Comparison of ENCODE assay signal across 10 cellular contexts in the genomic region with DNA sequence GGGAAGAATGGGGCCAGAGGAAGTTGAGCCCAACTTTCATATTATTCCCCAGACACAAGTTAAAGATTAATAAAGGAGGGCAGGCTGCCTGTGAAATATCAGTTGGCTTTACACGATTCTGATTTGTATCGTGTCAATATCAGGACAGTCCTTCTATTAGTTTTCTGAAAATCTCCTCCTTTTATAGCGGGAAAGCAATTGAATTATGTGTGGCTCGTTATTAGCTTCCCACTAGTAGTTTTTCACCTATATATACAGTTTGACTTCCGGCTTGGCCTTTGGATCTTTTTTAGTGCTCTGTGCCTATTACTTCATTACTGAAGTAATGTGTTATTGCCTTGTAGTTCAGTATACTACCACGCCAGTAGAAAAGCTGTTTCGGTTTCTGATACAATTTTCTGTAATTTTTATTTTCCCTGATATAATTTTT. TPM values are rescaled to one million over a fixed set of nuclear protein-coding genes. Genes with fewer than 3 reads are reported as not detected.
DNase-seq lines count a peak whose midpoint lies in the region; ATAC-seq and TF ChIP-seq lines count a peak whose summit lies in the region.
"Had no signal": no experiment of that assay in that cellular context is flagged by ENCODE, and none has a peak within 500 bp of the region (broad histone marks: within the 10 kb centered on the region; RNA-seq: fewer than 3 reads in every experiment).

No MANE protein-coding gene starts in this region.

- no peak overlapping the region for H2BK15ac ChIP-seq in mesendoderm (replicated peaks; ENCODE audit: low read depth)

- peak overlapping the region; percentile 81 for H3K9ac ChIP-seq in mesendoderm (ENCODE audit: low read length)

- peaks cover 6% of the 10 kb centered on the region for H3K79me1 ChIP-seq in mesendoderm (ENCODE audit: low read length)

- H2AK5ac ChIP-seq in mesendoderm (ENCODE audit: low read length): no peak overlapping the region

- DNase-seq in right atrium auricular region (ENCODE audit: low spot score) (no peak), Right ventricle myocardium inferior (ENCODE audit: missing footprints) (no peak), breast epithelium (ENCODE audit: low spot score in 2 of 2) (no peak), mesendoderm (no peak), aorta (no peak), posterior cingulate gyrus (no peak)
- DNase-seq in NK-92 treated with Interleukin-12 subunit alpha and Interleukin-12 subunit beta, amount 100 ng/mL, for 24 hours (lab: John Stamatoyannopoulos, UW): no peak
- DNase-seq: NCI-H146; stimulated activated naive B cell treated with anti-CD40 and anti-IgM and Interleukin-4, amounts not matched to agents 10 μg/mL and 1 μg/mL and 100 μg/mL, for 72 hours had no signal

- no peak overlapping the region for H2BK5ac ChIP-seq in mesendoderm (ENCODE audit: low read length)

- peaks cover 0 to 11% of the 10 kb centered on the region in 2 donors for H3K4me1 ChIP-seq in right atrium auricular region
- H3K4me1 ChIP-seq in breast epithelium: peaks cover 0 to 6% of the 10 kb centered on the region in 2 donors
- peaks cover 4% of the 10 kb centered on the region for H3K4me1 ChIP-seq in mesendoderm (ENCODE audit: control insufficient read depth, low read depth, low read length)
- peaks cover 0 to 4% of the 10 kb centered on the region in 2 donors for H3K4me1 ChIP-seq in aorta (ENCODE audit: control insufficient read depth in 1 of 2, insufficient read depth in 2 of 2, low read length in 2 of 2)

- H3K23ac ChIP-seq in mesendoderm (ENCODE audit: low read length): no peak overlapping the region

- H3K18ac ChIP-seq in mesendoderm (ENCODE audit: low read length): no peak overlapping the region

- TF ChIP-seq CTCF in right atrium auricular region (IDR thresholded peaks at IDR 0.05) (no peak), breast epithelium (IDR thresholded peaks at IDR 0.05) (no peak)

- H3K36me3 ChIP-seq in right atrium auricular region (peaks cover 44% of the 10 kb centered on the region), breast epithelium (no peaks in the 10 kb centered on the region), mesendoderm (ENCODE audit: control insufficient read depth, insufficient read depth, low read length) (no peaks in the 10 kb centered on the region), aorta (ENCODE audit: control insufficient read depth in 1 of 2, insufficient read depth in 2 of 2, low read length in 1 of 2) (peaks cover 0 to 2% of the 10 kb centered on the region in 2 donors)

- H3K56ac ChIP-seq in mesendoderm (ENCODE audit: low read length): peak overlapping the region; percentile 47

- TF ChIP-seq POLR2A in breast epithelium (IDR thresholded peaks at IDR 0.05): no peak

- H4K8ac ChIP-seq in mesendoderm (ENCODE audit: low read depth, low read length): no peak overlapping the region

- H3K27me3 ChIP-seq in right atrium auricular region (no peaks in the 10 kb centered on the region), breast epithelium (no peaks in the 10 kb centered on the region), mesendoderm (ENCODE audit: insufficient read depth, low read length, poor library complexity) (no peaks in the 10 kb centered on the region), aorta (ENCODE audit: control insufficient read depth in 1 of 2, insufficient read depth in 2 of 2, low read length in 1 of 2) (no peaks in the 10 kb centered on the region)

- intact Hi-C loops in Right ventricle myocardium inferior (cut with DNase I) (loop anchor here (2.0 to 10.0 kb wide), 4 partner anchors 45 to 249 kb away; partner anchors contain the start of gene SMARCAD1), breast epithelium (cut with DNase I; ENCODE audit: low total_unique reads) (no loop called here), aorta (cut with DNase I) (loop anchor here (5.0 kb wide), 2 partner anchors 129 to 139 kb away; no protein-coding TSS in a partner anchor), posterior cingulate gyrus (cut with DNase I) (loop anchor here (5.0 kb wide), 1 partner anchor 124 kb away; no protein-coding TSS in a partner anchor)

- H3K27ac ChIP-seq in right atrium auricular region: peak overlapping the region; percentile 98 to 99
- peak overlapping the region; percentile 94 to 99 for H3K27ac ChIP-seq in breast epithelium
- no peak overlapping the region for H3K27ac ChIP-seq in mesendoderm (ENCODE audit: low read depth, low read length)
- peak overlapping the region; percentile 12 to 52 for H3K27ac ChIP-seq in aorta (ENCODE audit: low read depth in 1 of 2, low read length in 2 of 2)

- H3K4me3 ChIP-seq in right atrium auricular region (peak overlapping the region; percentile 98 to 99), breast epithelium (peak overlapping the region; percentile 76 to 94 (median 87)), mesendoderm (ENCODE audit: low read length) (no peak overlapping the region), aorta (ENCODE audit: low read length in 2 of 2) (peak overlapping the region; percentile 61 to 88)

- peak overlapping the region; percentile 67 for H3K4me2 ChIP-seq in mesendoderm (ENCODE audit: low read length)

- no peak overlapping the region for H2BK120ac ChIP-seq in mesendoderm (ENCODE audit: low read depth, low read length)

- peaks cover 20% of the 10 kb centered on the region for H3K79me2 ChIP-seq in mesendoderm (ENCODE audit: control insufficient read depth, insufficient read depth, low read length)

- no peak for ATAC-seq in Right ventricle myocardium inferior
- ATAC-seq in aorta (ENCODE audit: low FRiP score): no peak
- no peak for ATAC-seq in GM19455 (IDR thresholded peaks at IDR 0.05; ENCODE audit: unreplicated experiment)
- ATAC-seq: stimulated activated naive B cell treated with anti-CD40 and anti-IgM and Interleukin-4, amounts not matched to agents 10 μg/mL and 1 μg/mL and 100 μg/mL, for 72 hours had no signal

- no peak overlapping the region for H3K4ac ChIP-seq in mesendoderm (ENCODE audit: low read depth, low read length)

- no CpG with 5 or more reads among the region's 7 CpGs for WGBS in mesendoderm (ENCODE audit: extremely low coverage, insufficient coverage, low lambda C conversion rate)
- 3 to 6% methylated on average over 7 of the region's 7 CpGs for WGBS in aorta, 2 donors

- no peak overlapping the region for H4K5ac ChIP-seq in mesendoderm (ENCODE audit: low read length)

- H3K9me3 ChIP-seq in right atrium auricular region (no peaks in the 10 kb centered on the region), breast epithelium (no peaks in the 10 kb centered on the region), aorta (ENCODE audit: control insufficient read depth, low read length) (no peaks in the 10 kb centered on the region)

RNA-seq across cellular contexts. Expression of gene PDLIM5, which starts 1.8 kb away (rescaled TPM):
- total RNA-seq in right atrium auricular region: 100 to 1,000 TPM; 598 to 841 TPM
- 1,145 TPM for total RNA-seq in Right ventricle myocardium inferior
- 100 to 1,000 TPM; 120 to 263 (median 158) TPM for total RNA-seq in breast epithelium
- polyA plus RNA-seq in mesendoderm (2013, experiment 1 of 2): 73.1 TPM
- 75.8 TPM for polyA plus RNA-seq in mesendoderm (2013, experiment 2 of 2)
- 100 to 1,000 TPM; 374 to 762 TPM for total RNA-seq in aorta
- 10 to 100 TPM; 64.4 to 82.7 TPM for polyA plus RNA-seq in aorta
